17 cellular contexts compared by ENCODE assay signal in the genomic region with DNA sequence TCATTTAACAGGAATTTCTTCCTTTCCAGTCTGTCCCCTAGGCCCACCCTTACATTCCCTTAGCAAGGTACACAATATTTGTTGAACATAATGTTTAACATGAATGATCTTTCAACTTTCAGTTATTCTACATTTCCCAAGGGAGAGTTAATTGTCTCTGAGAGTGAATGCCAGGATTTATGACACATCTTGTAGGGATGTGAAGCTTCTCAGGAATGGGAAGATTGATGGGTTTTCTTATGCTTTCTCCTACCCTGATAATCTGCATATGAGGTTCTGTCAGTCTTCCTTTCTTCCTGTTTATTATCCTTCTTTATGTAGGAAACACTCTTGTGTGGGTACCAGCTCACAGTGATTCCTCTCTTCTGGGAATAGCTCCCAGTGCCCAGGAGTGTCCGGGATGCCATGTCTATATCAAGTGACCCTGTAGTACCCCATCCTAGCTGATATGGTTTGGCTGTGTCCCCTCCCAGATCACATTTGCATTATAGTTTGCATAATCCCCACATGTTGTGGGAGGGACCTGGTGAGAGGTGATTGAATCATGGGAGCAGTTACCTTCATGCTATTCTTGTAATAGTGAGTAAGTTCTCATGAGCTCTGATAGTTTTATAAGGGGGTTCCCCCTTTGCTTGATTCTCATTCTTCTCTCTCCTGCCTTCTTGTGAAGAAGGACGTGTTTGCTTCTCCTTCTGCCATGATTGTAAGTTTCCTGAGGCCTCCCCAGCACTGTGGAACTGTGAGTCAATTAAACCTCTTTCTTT. TPM values are rescaled to one million over a fixed set of nuclear protein-coding genes. Genes with fewer than 3 reads are reported as not detected.
DNase-seq lines count a peak whose midpoint lies in the region; ATAC-seq, FAIRE-seq and TF ChIP-seq lines count a peak whose summit lies in the region.
"Had no signal": no experiment of that assay in that cellular context is flagged by ENCODE, and none has a peak within 500 bp of the region (broad histone marks: within the 10 kb centered on the region; RNA-seq: fewer than 3 reads in every experiment).

No MANE protein-coding gene starts in this region.

- no peak for TF ChIP-seq RAD21 in GM12878 (IDR thresholded peaks at IDR 0.05; ENCODE audit: insufficient read depth, low read depth, low read length)

- intact Hi-C loops in GM12878 (cut with micrococcal nuclease; ENCODE audit: unreplicated experiment) = no loop called here

- no peaks in the 10 kb centered on the region for H3K79me2 ChIP-seq in GM12878 (ENCODE audit: control insufficient read depth, insufficient read depth, low read length)

- H3K4me1 ChIP-seq in GM12878 (ENCODE audit: control insufficient read depth, insufficient read depth, low read length) = no peaks in the 10 kb centered on the region
- no peaks in the 10 kb centered on the region for H3K4me1 ChIP-seq in upper lobe of left lung
- H3K4me1 ChIP-seq: ascending aorta had no signal

- H2AFZ ChIP-seq in GM12878 (ENCODE audit: control insufficient read depth, low read depth, low read length) = no peak overlapping the region

- no peak overlapping the region for H3K9ac ChIP-seq in GM12878 (ENCODE audit: control insufficient read depth, insufficient read depth, low read length)

- BruUV-seq in GM12878 (replicated peaks; lab: Mats Ljungman, UMichigan) = no TSS peak

- no peak for ATAC-seq in GM12878
- ATAC-seq in HG03521 (IDR thresholded peaks at IDR 0.05; ENCODE audit: unreplicated experiment) = no peak
- no peak for ATAC-seq in upper lobe of left lung (ENCODE audit: low FRiP score in 2 of 2)

- no peaks in the 10 kb centered on the region for H4K20me1 ChIP-seq in GM12878 (ENCODE audit: control insufficient read depth, insufficient read depth)

- in situ Hi-C loops in GM12878 (cut with MboI) = no loop called here

- CTCF ChIA-PET in GM12878 (lab: Yijun Ruan, JAX) = interaction anchor here (0.6 kb wide), 1 partner anchor 448 kb away, joined by 3 read pairs; no protein-coding TSS in a partner anchor
- CTCF ChIA-PET in GM10248 (lab: Yijun Ruan, JAX) = interaction anchor here (1.5 to 1.9 kb wide), 2 partner anchors 12 to 86 kb away, joined by 3 to 5 read pairs; no protein-coding TSS in a partner anchor

- H3K27ac ChIP-seq in GM12878 (ENCODE audit: control insufficient read depth, insufficient read depth) (no peak overlapping the region), upper lobe of left lung (no peak overlapping the region)
- H3K27ac ChIP-seq: ascending aorta had no signal

- H3K4me2 ChIP-seq in GM12878 (ENCODE audit: control insufficient read depth, insufficient read depth) = no peak overlapping the region

- RAD21 ChIA-PET in GM12878 (lab: Charles Lee; ENCODE audit: unreplicated experiment) = no interaction called here

- DNase-seq in AG08395 (ENCODE audit: low spot score) (peak; percentile 33), LHCN-M2 (ENCODE audit: low read depth) (peak; percentile 71), GM12878 (ENCODE audit: low read depth, low spot score) (no peak), hepatic stellate cell (ENCODE audit: low spot score) (peak; percentile 22), GM10248 (ENCODE audit: extremely low spot score) (no peak), upper lobe of left lung (no peak)
- DNase-seq in stimulated activated CD4-positive, alpha-beta T cell treated with anti-CD3 and anti-CD28 coated beads, Interleukin-4, amount 100 ng/mL, for 4 hours = no peak
- DNase-seq: activated effector memory CD4-positive, alpha-beta T cell treated with Interleukin-2 at 50 U/mL for 16 hours; effector memory CD4-positive, alpha-beta T cell; H7; NCI-H1105 treated with DMSO at 0.1 percent for 48 hours; NCI-H2227 treated with DMSO at 0.1 percent for 48 hours; nephron progenitor cell; stimulated activated CD8-positive, alpha-beta memory T cell treated with anti-CD3 and anti-CD28 coated beads, Interleukin-4, amount 100 ng/mL, for 48 hours had no signal

- TF ChIP-seq POLR2A in GM12878 (IDR thresholded peaks at IDR 0.05; ENCODE audit: low read depth, low read length) (no peak), upper lobe of left lung (IDR thresholded peaks at IDR 0.05) (no peak)

- H3K4me3 ChIP-seq in GM12878 (no peak overlapping the region), upper lobe of left lung (no peak overlapping the region)
- H3K4me3 ChIP-seq: ascending aorta had no signal

- H3K36me3 ChIP-seq in GM12878 (ENCODE audit: control insufficient read depth in 2 of 2, insufficient read depth in 2 of 2, low read length in 1 of 2) (no peaks in the 10 kb centered on the region), upper lobe of left lung (no peaks in the 10 kb centered on the region)
- H3K36me3 ChIP-seq: ascending aorta had no signal

- POLR2A ChIA-PET in GM12878 (lab: Charles Lee) = no interaction called here
- POLR2A ChIA-PET in GM10248 (lab: Yijun Ruan, JAX) = interaction anchor here (0.6 kb wide), 1 partner anchor 1167 kb away, joined by 6 read pairs; no protein-coding TSS in a partner anchor

- SMC1A ChIA-PET in GM12878 (lab: Charles Lee; ENCODE audit: uncharacterized antibody, unreplicated experiment) = interaction anchor here (0.5 to 1.4 kb wide), 2 partner anchors 11 to 27 kb away, joined by 3 to 5 read pairs; no protein-coding TSS in a partner anchor

- H3K9me3 ChIP-seq in GM12878 (replicated peaks; ENCODE audit: control insufficient read depth, insufficient read depth, low read length) (peaks cover 2% of the 10 kb centered on the region; the same call in 1 of the 3 replicates), upper lobe of left lung (no peaks in the 10 kb centered on the region)
- H3K9me3 ChIP-seq: ascending aorta had no signal

- 8% methylated on average over 2 of the region's 2 CpGs for WGBS in GM12878 (ENCODE audit: insufficient coverage, insufficient replicate concordance, low lambda C conversion rate, missing lambda C conversion rate)
- WGBS in upper lobe of left lung, 2 donors = 95 to 96% methylated on average over 2 of the region's 2 CpGs

- TF ChIP-seq CTCF in GM12878 (IDR thresholded peaks at IDR 0.05 in 2 of 3, conservative IDR thresholded peaks at IDR 0.05 in 1 of 3; ENCODE audit: control insufficient read depth in 2 of 3, extremely low read depth in 1 of 3, insufficient read depth in 1 of 3, low read depth in 3 of 3, low read length in 3 of 3) = no peak
- no peak for TF ChIP-seq CTCF in GM10248 (IDR thresholded peaks at IDR 0.05; ENCODE audit: control extremely low read depth, extremely low read depth, low read depth, missing control alignments)
- no peak for TF ChIP-seq CTCF in upper lobe of left lung (IDR thresholded peaks at IDR 0.05)

- no peak for FAIRE-seq in GM12878 (lab: Jason Lieb, UNC)
- FAIRE-seq: TTC549 had no signal

- TF ChIP-seq EP300 in GM12878 (IDR thresholded peaks at IDR 0.05; ENCODE audit: borderline replicate concordance in 1 of 2, control insufficient read depth in 1 of 2, low read depth in 2 of 2, low read length in 2 of 2) (no peak), upper lobe of left lung (IDR thresholded peaks at IDR 0.05) (no peak)

- H3K27me3 ChIP-seq in GM12878 (replicated peaks in 1 of 2; ENCODE audit: control insufficient read depth in 2 of 2, insufficient read depth in 2 of 2, low read length in 1 of 2) (no peaks in the 10 kb centered on the region), upper lobe of left lung (no peaks in the 10 kb centered on the region)
- H3K27me3 ChIP-seq: ascending aorta had no signal

TF ChIP-seq in GM12878, 131 proteins besides CTCF, POLR2A, EP300 and RAD21:
- TF ChIP-seq CBX5 (IDR thresholded peaks at IDR 0.05; ENCODE audit: low read depth) = peak; percentile 37; the same call in 1 of the 2 replicates
- no peak for TF ChIP-seq RBBP5 (conservative IDR thresholded peaks at IDR 0.05)

RNA-seq across cellular contexts. Expression of gene FYN, which starts 7.1 kb away (rescaled TPM):
- 95.8 and 103 TPM in 2 replicates for total RNA-seq in LHCN-M2 (2014; rRNA removed)
- 74.1 TPM for polyA plus RNA-seq in LHCN-M2 (2012)
- 396 and 420 TPM in 2 replicates for total RNA-seq in GM12878 (2013; cell fraction: nucleolus; rRNA removed)
- total RNA-seq in GM12878 (2014; rRNA removed) = 174 and 176 TPM in 2 replicates
- 117 and 122 TPM in 2 replicates for total RNA-seq in GM12878 (2014; rRNA removed; fragmentation: Illumina TruSeq; extraction: Trizol)
- total RNA-seq in GM12878 (2021) = 159 and 167 TPM in 2 replicates
- polyA plus RNA-seq in GM12878 (2011; ENCODE audit: low read depth) = 42.2 TPM
- polyA plus RNA-seq in GM12878 (2011; rRNA removed) = 243 and 247 TPM in 2 replicates
- 287 and 300 TPM in 2 replicates for polyA plus RNA-seq in GM12878 (2011; cell fraction: cytosol; rRNA removed)
- polyA plus RNA-seq in GM12878 (2011; cell fraction: nucleus; rRNA removed) = 483 and 489 TPM in 2 replicates
- polyA plus RNA-seq in GM12878 (2012) = 64.5 and 80.5 TPM in 2 replicates
- 152 and 192 TPM in 2 replicates for polyA plus RNA-seq in GM12878 (2014; fragmentation: Illumina TruSeq; extraction: Trizol)
- 10 to 100 TPM; 51.4 to 55.1 TPM for polyA plus RNA-seq in GM12878 (2014; fragmentation: Nextera tagmentation; extraction: Ambion mirVana)
- polyA plus RNA-seq in GM12878 (2014; rRNA removed) = 171 and 228 TPM in 2 replicates
- polyA plus RNA-seq in GM12878 (2016; fragmentation: Nextera tagmentation; extraction: Ambion mirVana) = 10 to 100 TPM; 54.0 to 71.1 TPM
- polyA minus RNA-seq in GM12878 (2011; rRNA and poly(A)+ RNA removed) = 353 and 414 TPM in 2 replicates
- 75.5 and 105 TPM in 2 replicates for polyA minus RNA-seq in GM12878 (2011; cell fraction: cytosol; rRNA and poly(A)+ RNA removed)
- 237 and 331 TPM in 2 replicates for polyA minus RNA-seq in GM12878 (2011; cell fraction: nucleus; rRNA and poly(A)+ RNA removed)
- 100 to 1,000 TPM in 4 of 6 donors, 10 to 100 TPM in 2; 69.1 to 181 (median 113) TPM for total RNA-seq in upper lobe of left lung

Comparison
In these comparisons a context has a peak if more than half of its experiments do, and no peak if none do; other contexts are left out.
1. DNase-seq: peak in AG08395 (single experiment), LHCN-M2 (single experiment) and hepatic stellate cell (single experiment); none in GM12878 (single experiment), GM10248 (single experiment), stimulated activated CD4-positive, alpha-beta T cell treated with anti-CD3 and anti-CD28 coated beads, Interleukin-4, amount 100 ng/mL, for 4 hours (0 of 2) and upper lobe of left lung (0 of 2).